In genomic region chr6:35668096-35668495, GRCh38 we compare ENCODE assay signal across 12 cellular contexts. TPM values are rescaled to one million over a fixed set of nuclear protein-coding genes. Genes with fewer than 3 reads are reported as not detected.
DNase-seq lines count a peak whose midpoint lies in the region; ATAC-seq, FAIRE-seq and TF ChIP-seq lines count a peak whose summit lies in the region.
"Had no signal": no experiment of that assay in that cellular context is flagged by ENCODE, and none has a peak within 500 bp of the region (broad histone marks: within the 10 kb centered on the region; RNA-seq: fewer than 3 reads in every experiment).

No MANE protein-coding gene starts in this region.

- no peak for DNase-seq in activated naive CD4-positive, alpha-beta T cell (lab: John Stamatoyannopoulos, UW)
- no peak for DNase-seq in activated CD4-positive, alpha-beta memory T cell treated with anti-CD3 and anti-CD28 coated beads, Interleukin-2, amount 10 ng/mL, durations not matched to agents 7 days and 5 days
- DNase-seq in keratinocyte (ENCODE audit: low read depth, low spot score): no peak
- no peak for DNase-seq in stimulated activated naive B cell treated with anti-CD40 and anti-IgM and Interleukin-4, amounts not matched to agents 10 μg/mL and 1 μg/mL and 100 μg/mL, for 72 hours
- DNase-seq in occipital lobe (lab: John Stamatoyannopoulos, UW): no peak
- DNase-seq in ecto neural progenitor cell (ENCODE audit: low spot score): no peak
- no peak for DNase-seq in cerebellar nuclear complex (lab: John Stamatoyannopoulos, UW)
- DNase-seq: BE2C, erythroblast, NCI-H2171 treated with DMSO at 0.1 percent for 48 hours had no signal

- no peaks in the 10 kb centered on the region for H3K36me3 Mint-ChIP-seq in activated naive CD4-positive, alpha-beta T cell treated with anti-CD3 and anti-CD28 coated beads, Interleukin-2, amount 50 U/mL, for 24 hours
- H3K36me3 Mint-ChIP-seq in activated CD4-positive, alpha-beta memory T cell treated with anti-CD3 and anti-CD28 coated beads, Interleukin-2, amount 10 ng/mL, durations not matched to agents 7 days and 5 days (ENCODE audit: low read depth): peaks cover 2% of the 10 kb centered on the region
- H3K36me3 Mint-ChIP-seq in stimulated activated naive B cell treated with anti-CD40 and anti-IgM and Interleukin-4, amounts not matched to agents 10 μg/mL and 1 μg/mL and 100 μg/mL, for 72 hours: no peaks in the 10 kb centered on the region

- POLR2A ChIA-PET in activated CD4-positive, alpha-beta memory T cell treated with anti-CD3 and anti-CD28 coated beads, Interleukin-2, amount 10 ng/mL, durations not matched to agents 7 days and 5 days (lab: Charles Lee): interaction anchor here (0.6 to 4.5 kb wide), 5 partner anchors 19 to 360 kb away, joined by 3 to 23 read pairs (median 4); no protein-coding TSS in a partner anchor

- H3K79me2 ChIP-seq in keratinocyte (ENCODE audit: control insufficient read depth, insufficient read depth, low read length): peaks cover 89% of the 10 kb centered on the region

- no peaks in the 10 kb centered on the region for H3K27me3 Mint-ChIP-seq in activated naive CD4-positive, alpha-beta T cell treated with anti-CD3 and anti-CD28 coated beads, Interleukin-2, amount 50 U/mL, for 24 hours
- no peaks in the 10 kb centered on the region for H3K27me3 Mint-ChIP-seq in activated CD4-positive, alpha-beta memory T cell treated with anti-CD3 and anti-CD28 coated beads, Interleukin-2, amount 10 ng/mL, durations not matched to agents 7 days and 5 days
- no peaks in the 10 kb centered on the region for H3K27me3 Mint-ChIP-seq in stimulated activated naive B cell treated with anti-CD40 and anti-IgM and Interleukin-4, amounts not matched to agents 10 μg/mL and 1 μg/mL and 100 μg/mL, for 72 hours

- no peaks in the 10 kb centered on the region for H3K27me3 ChIP-seq in keratinocyte (ENCODE audit: control insufficient read depth, extremely low read depth, insufficient read depth, low read length)
- H3K27me3 ChIP-seq: BE2C had no signal

- H3K27ac Mint-ChIP-seq in activated naive CD4-positive, alpha-beta T cell treated with anti-CD3 and anti-CD28 coated beads, Interleukin-2, amount 50 U/mL, for 24 hours: peak overlapping the region; percentile 98
- peak overlapping the region; percentile 90 for H3K27ac Mint-ChIP-seq in activated CD4-positive, alpha-beta memory T cell treated with anti-CD3 and anti-CD28 coated beads, Interleukin-2, amount 10 ng/mL, durations not matched to agents 7 days and 5 days
- H3K27ac Mint-ChIP-seq in stimulated activated naive B cell treated with anti-CD40 and anti-IgM and Interleukin-4, amounts not matched to agents 10 μg/mL and 1 μg/mL and 100 μg/mL, for 72 hours: peak overlapping the region; percentile 88

- ATAC-seq in stimulated activated naive B cell treated with anti-CD40 and anti-IgM and Interleukin-4, amounts not matched to agents 10 μg/mL and 1 μg/mL and 100 μg/mL, for 72 hours (replicated peaks): peak in 1 of 2 donors; percentile 23

- peak overlapping the region; percentile 72 for H3K27ac ChIP-seq in keratinocyte (ENCODE audit: control insufficient read depth, insufficient read depth, low read length)

- peak overlapping the region; percentile 19 for H3K9ac ChIP-seq in keratinocyte (ENCODE audit: control insufficient read depth, extremely low read depth, insufficient read depth, low read length)

- peak overlapping the region; percentile 87 for H3K4me3 Mint-ChIP-seq in activated naive CD4-positive, alpha-beta T cell treated with anti-CD3 and anti-CD28 coated beads, Interleukin-2, amount 50 U/mL, for 24 hours
- peak overlapping the region; percentile 75 for H3K4me3 Mint-ChIP-seq in activated CD4-positive, alpha-beta memory T cell treated with anti-CD3 and anti-CD28 coated beads, Interleukin-2, amount 10 ng/mL, durations not matched to agents 7 days and 5 days
- H3K4me3 Mint-ChIP-seq in stimulated activated naive B cell treated with anti-CD40 and anti-IgM and Interleukin-4, amounts not matched to agents 10 μg/mL and 1 μg/mL and 100 μg/mL, for 72 hours: peak overlapping the region; percentile 74 to 75

- no peaks in the 10 kb centered on the region for H3K9me1 ChIP-seq in keratinocyte (ENCODE audit: control insufficient read depth, extremely low read depth, insufficient read depth, low read length)

- no peaks in the 10 kb centered on the region for H3K36me3 ChIP-seq in keratinocyte (ENCODE audit: control insufficient read depth in 2 of 2, extremely low read depth in 1 of 2, insufficient read depth in 2 of 2, low read length in 2 of 2)
- H3K36me3 ChIP-seq: BE2C, HAP-1 had no signal

- H4K20me1 ChIP-seq in keratinocyte (ENCODE audit: control insufficient read depth, extremely low read depth, insufficient read depth, low read length): no peaks in the 10 kb centered on the region

- H3K9me3 ChIP-seq in keratinocyte (ENCODE audit: control insufficient read depth, low read depth, low read length): no peaks in the 10 kb centered on the region
- H3K9me3 ChIP-seq: BE2C, HAP-1 had no signal

- FAIRE-seq in keratinocyte (lab: Jason Lieb, UNC): no peak

- H3K4me1 ChIP-seq in keratinocyte (ENCODE audit: control insufficient read depth, extremely low read depth, insufficient read depth, low read length): peaks cover 32% of the 10 kb centered on the region
- H3K4me1 ChIP-seq: BE2C had no signal

- TF ChIP-seq CTCF in keratinocyte (optimal IDR thresholded peaks at IDR 0.05 in 1 of 3, IDR thresholded peaks at IDR 0.05 in 1 of 3, conservative IDR thresholded peaks at IDR 0.05 in 1 of 3; ENCODE audit: extremely low read depth in 1 of 3, insufficient read depth in 2 of 3, low read length in 3 of 3): no peak

- peaks cover 54% of the 10 kb centered on the region for H3K4me1 Mint-ChIP-seq in activated naive CD4-positive, alpha-beta T cell treated with anti-CD3 and anti-CD28 coated beads, Interleukin-2, amount 50 U/mL, for 24 hours
- peaks cover 44% of the 10 kb centered on the region for H3K4me1 Mint-ChIP-seq in activated CD4-positive, alpha-beta memory T cell treated with anti-CD3 and anti-CD28 coated beads, Interleukin-2, amount 10 ng/mL, durations not matched to agents 7 days and 5 days
- H3K4me1 Mint-ChIP-seq in stimulated activated naive B cell treated with anti-CD40 and anti-IgM and Interleukin-4, amounts not matched to agents 10 μg/mL and 1 μg/mL and 100 μg/mL, for 72 hours: peaks cover 11 to 21% of the 10 kb centered on the region in 2 donors

- no peak overlapping the region for H3K4me3 ChIP-seq in keratinocyte (ENCODE audit: control insufficient read depth in 2 of 3, extremely low read depth in 1 of 3, insufficient read depth in 2 of 3, low read depth in 1 of 3, low read length in 3 of 3)
- H3K4me3 ChIP-seq: HAP-1 had no signal

- no peak overlapping the region for H3K4me2 ChIP-seq in keratinocyte (ENCODE audit: control insufficient read depth, extremely low read depth, insufficient read depth, low read depth, low read length)

- dilution Hi-C loops in keratinocyte (cut with MboI; ENCODE audit: extremely low pct_ligation_motif_present, low sequenced_read_pairs): no loop called here

- H2AFZ ChIP-seq in keratinocyte (ENCODE audit: control insufficient read depth, low read length): no peak overlapping the region

- H3K9me3 Mint-ChIP-seq in activated naive CD4-positive, alpha-beta T cell treated with anti-CD3 and anti-CD28 coated beads, Interleukin-2, amount 50 U/mL, for 24 hours: no peaks in the 10 kb centered on the region
- H3K9me3 Mint-ChIP-seq in activated CD4-positive, alpha-beta memory T cell treated with anti-CD3 and anti-CD28 coated beads, Interleukin-2, amount 10 ng/mL, durations not matched to agents 7 days and 5 days: no peaks in the 10 kb centered on the region
- no peaks in the 10 kb centered on the region for H3K9me3 Mint-ChIP-seq in stimulated activated naive B cell treated with anti-CD40 and anti-IgM and Interleukin-4, amounts not matched to agents 10 μg/mL and 1 μg/mL and 100 μg/mL, for 72 hours

- CTCF ChIA-PET in activated CD4-positive, alpha-beta memory T cell treated with anti-CD3 and anti-CD28 coated beads, Interleukin-2, amount 10 ng/mL, durations not matched to agents 7 days and 5 days (lab: Charles Lee): interaction anchor here (0.8 to 2.4 kb wide), 4 partner anchors 57 to 71 kb away, joined by 3 to 7 read pairs (median 4); partner anchors contain the start of gene ARMC12

RNA-seq across cellular contexts. Expression of gene FKBP5, which starts 20.6 kb away (rescaled TPM):
- total RNA-seq in activated CD4-positive, alpha-beta memory T cell treated with anti-CD3 and anti-CD28 coated beads, Interleukin-2, amount 10 ng/mL, durations not matched to agents 7 days and 5 days: 10 to 100 TPM; 51.1 to 51.5 TPM
- 48.0 to 88.3 TPM (median 59.0 TPM) in 3 replicates for polyA plus RNA-seq in keratinocyte
- polyA plus RNA-seq in keratinocyte (2011; ENCODE audit: low read depth): 29.3 TPM
- 53.4 and 63.7 TPM in 2 replicates for polyA plus RNA-seq in keratinocyte (2011; cell fraction: cytosol; rRNA removed)
- 52.6 and 53.1 TPM in 2 replicates for polyA plus RNA-seq in keratinocyte (2011; cell fraction: nucleus; rRNA removed)
- 52.0 and 70.9 TPM in 2 replicates for polyA plus RNA-seq in keratinocyte (2012; ENCODE audit: low replicate concordance)
- polyA minus RNA-seq in keratinocyte: 15.1 to 56.8 TPM (median 27.8 TPM) in 3 replicates
- 22.8 TPM for polyA minus RNA-seq in keratinocyte (2011; cell fraction: cytosol; rRNA and poly(A)+ RNA removed)
- 15.8 and 39.4 TPM in 2 replicates for polyA minus RNA-seq in keratinocyte (2011; cell fraction: nucleus; rRNA and poly(A)+ RNA removed)
- 3.1 TPM for total RNA-seq in occipital lobe

Comparison
In these comparisons a context has a peak if more than half of its experiments do, and no peak if none do; other contexts are left out.
1. RNA of gene FKBP5, which starts 20.6 kb away (total RNA-seq): 51.1 to 51.5 TPM in activated CD4-positive, alpha-beta memory T cell treated with anti-CD3 and anti-CD28 coated beads, Interleukin-2, amount 10 ng/mL, durations not matched to agents 7 days and 5 days; 3.1 TPM in occipital lobe (single experiment); every median in the first group is over 10 times any median in the second.
2. Peak in every context shown above with its lines, with median percentiles within 50 percentile points of each other: H3K27ac Mint-ChIP-seq and H3K4me3 Mint-ChIP-seq.